16 cellular contexts compared by ENCODE assay signal in genomic region chr17:77965354-77965753, GRCh38.
"Had no signal": no experiment of that assay in that cellular context is flagged by ENCODE, and none has a peak within 500 bp of the region (broad histone marks: within the 10 kb centered on the region; RNA-seq: fewer than 3 reads in every experiment).

No MANE protein-coding gene starts in this region.

- H3K27ac Mint-ChIP-seq: activated CD4-positive, alpha-beta T cell treated with anti-CD3 and anti-CD28 coated beads, Interleukin-2, amount 10 ng/mL, durations not matched to agents 7 days and 5 days; activated CD8-positive, alpha-beta T cell treated with anti-CD3 and anti-CD28 coated beads, Interleukin-2, amount 10 ng/mL, durations not matched to agents 7 days and 5 days; activated naive CD8-positive, alpha-beta T cell treated with anti-CD3 and anti-CD28 coated beads, Interleukin-2, amount 10 ng/mL, durations not matched to agents 7 days and 5 days; activated T-cell treated with anti-CD3 and anti-CD28 coated beads, Interleukin-2, amount 50 U/mL, for 72 hours; type B pancreatic cell had no signal

- H3K27me3 Mint-ChIP-seq: activated CD4-positive, alpha-beta T cell treated with anti-CD3 and anti-CD28 coated beads, Interleukin-2, amount 10 ng/mL, durations not matched to agents 7 days and 5 days; activated naive CD8-positive, alpha-beta T cell treated with anti-CD3 and anti-CD28 coated beads, Interleukin-2, amount 10 ng/mL, durations not matched to agents 7 days and 5 days; naive B cell had no signal

- H3K4me3 ChIP-seq: coronary artery, gastroesophageal sphincter, mucosa of descending colon, right lobe of liver, testis had no signal

- H3K9me3 Mint-ChIP-seq: activated CD4-positive, alpha-beta T cell treated with anti-CD3 and anti-CD28 coated beads, Interleukin-2, amount 10 ng/mL, durations not matched to agents 7 days and 5 days; activated naive CD8-positive, alpha-beta T cell treated with anti-CD3 and anti-CD28 coated beads, Interleukin-2, amount 10 ng/mL, durations not matched to agents 7 days and 5 days; activated T-cell treated with anti-CD3 and anti-CD28 coated beads, Interleukin-2, amount 50 U/mL, for 72 hours; naive B cell; type B pancreatic cell had no signal

- H3K4me3 Mint-ChIP-seq: activated CD4-positive, alpha-beta T cell treated with anti-CD3 and anti-CD28 coated beads, Interleukin-2, amount 10 ng/mL, durations not matched to agents 7 days and 5 days; activated CD8-positive, alpha-beta T cell treated with anti-CD3 and anti-CD28 coated beads, Interleukin-2, amount 10 ng/mL, durations not matched to agents 7 days and 5 days; activated naive CD8-positive, alpha-beta T cell treated with anti-CD3 and anti-CD28 coated beads, Interleukin-2, amount 10 ng/mL, durations not matched to agents 7 days and 5 days; activated T-cell treated with anti-CD3 and anti-CD28 coated beads, Interleukin-2, amount 50 U/mL, for 72 hours; type B pancreatic cell had no signal

- FAIRE-seq: small intestine had no signal

- H3K9me3 ChIP-seq: gastroesophageal sphincter, mucosa of descending colon, right lobe of liver, testis had no signal

- DNase-seq: activated CD4-positive, alpha-beta T cell treated with anti-CD3 and anti-CD28 coated beads, Interleukin-2, amount 10 ng/mL, durations not matched to agents 7 days and 5 days; activated CD8-positive, alpha-beta T cell treated with anti-CD3 and anti-CD28 coated beads, Interleukin-2, amount 10 ng/mL, durations not matched to agents 7 days and 5 days; activated effector memory CD4-positive, alpha-beta T cell treated with anti-CD3 and anti-CD28 coated beads, Interleukin-2, amount 50 U/mL, for 16 hours; activated naive CD8-positive, alpha-beta T cell treated with anti-CD3 and anti-CD28 coated beads, Interleukin-2, amount 10 ng/mL, durations not matched to agents 7 days and 5 days; activated T-cell treated with anti-CD3 and anti-CD28 coated beads, Interleukin-2, amount 50 U/mL, for 72 hours; mesenchymal stem cell; mucosa of descending colon; naive B cell; right lobe of liver; small intestine; stimulated activated CD4-positive, alpha-beta T cell treated with anti-CD3 and anti-CD28 coated beads, Interleukin-4, amount 100 ng/mL, for 1 hour; testis had no signal

- H3K36me3 ChIP-seq: gastroesophageal sphincter, right lobe of liver had no signal

- H3K27me3 ChIP-seq: gastroesophageal sphincter, right lobe of liver, testis had no signal

- H3K27ac ChIP-seq: coronary artery, right lobe of liver, testis had no signal

- ATAC-seq: activated CD8-positive, alpha-beta T cell treated with anti-CD3 and anti-CD28 coated beads, Interleukin-2, amount 10 ng/mL, durations not matched to agents 7 days and 5 days; activated T-cell treated with anti-CD3 and anti-CD28 coated beads, Interleukin-2, amount 50 U/mL, for 72 hours; esophagus mucosa; gastroesophageal sphincter; mucosa of descending colon; right lobe of liver had no signal
